Comparison of ENCODE assay signal across 8 cellular contexts in the genomic region with DNA sequence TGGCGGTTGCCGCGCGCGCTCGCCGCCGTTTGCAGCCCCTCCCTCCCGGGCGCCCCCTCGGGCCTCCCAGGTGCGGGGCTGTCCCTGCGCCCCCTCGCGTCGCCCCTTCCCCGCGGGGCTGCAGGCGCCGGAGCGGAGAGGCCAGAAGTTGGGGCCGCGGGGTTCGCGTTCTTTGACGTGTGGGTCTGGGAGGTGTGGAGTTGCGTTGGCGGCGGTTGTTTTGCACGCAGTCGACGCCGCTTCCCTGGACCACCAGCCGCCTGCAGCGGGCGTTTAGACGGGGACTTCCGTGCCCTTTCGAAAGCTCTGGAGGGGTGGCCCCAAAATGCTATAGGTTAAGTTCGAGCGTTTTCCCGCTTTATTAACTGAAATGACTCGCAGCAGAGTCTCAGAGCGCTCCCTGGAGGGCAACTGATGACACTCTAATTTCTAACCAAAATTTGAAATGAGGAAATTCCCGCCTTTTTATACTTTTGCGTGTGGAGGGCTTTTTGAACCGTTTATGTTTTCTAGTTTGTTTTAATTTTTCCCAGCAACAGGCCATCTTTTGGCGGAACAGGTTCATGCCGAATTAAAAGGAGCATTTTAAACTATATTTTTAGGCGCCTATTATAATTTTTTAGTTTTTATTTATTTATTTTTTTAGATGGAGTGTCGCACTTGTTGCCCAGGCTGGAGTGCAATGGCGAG. TPM values are rescaled to one million over a fixed set of nuclear protein-coding genes. Genes with fewer than 3 reads are reported as not detected.
A peak's percentile ranks its signal among the peaks of the same experiment; 100 is the strongest.
DNase-seq lines count a peak whose midpoint lies in the region; ATAC-seq, FAIRE-seq and TF ChIP-seq lines count a peak whose summit lies in the region.

No MANE protein-coding gene starts in this region.

- ATAC-seq in HG02763 (IDR thresholded peaks at IDR 0.05; ENCODE audit: unreplicated experiment) (peak; percentile 54), left cardiac atrium (peak; percentile 65 to 66)

- H3K9me3 ChIP-seq in SU-DHL-6 (ENCODE audit: insufficient read depth, low read length) (no peaks in the 10 kb centered on the region), adipocyte (ENCODE audit: control insufficient read depth, low read length) (no peaks in the 10 kb centered on the region), prostate gland (no peaks in the 10 kb centered on the region)

- no peaks in the 10 kb centered on the region for H3K9me2 ChIP-seq in SU-DHL-6 (replicated peaks; ENCODE audit: insufficient read depth, low read length)

- H3K4me2 ChIP-seq in SU-DHL-6 (ENCODE audit: low read depth, low read length, poor library complexity, severe bottlenecking), result peak overlapping the region; percentile 100

- intact Hi-C loops in left cardiac atrium (cut with DNase I), result loop anchor here (2.0 to 10.0 kb wide), 3 partner anchors 26 to 94 kb away; no protein-coding TSS in a partner anchor
- intact Hi-C loops in prostate gland (cut with DNase I), result no loop called here

- peaks cover 7% of the 10 kb centered on the region for H4K20me1 ChIP-seq in SU-DHL-6 (ENCODE audit: low read depth, low read length)

- H3K4me3 ChIP-seq in SU-DHL-6 (ENCODE audit: insufficient read depth, low read length, poor library complexity, severe bottlenecking), result peak overlapping the region; percentile 92
- peak overlapping the region; percentile 100 for H3K4me3 ChIP-seq in adipocyte (ENCODE audit: low read length)
- H3K4me3 ChIP-seq in prostate gland, result peak overlapping the region; percentile 94 to 97

- no peak for FAIRE-seq in urothelium cell line (lab: Jason Lieb, UNC)

- H3K27me3 ChIP-seq in SU-DHL-6 (ENCODE audit: low read length) (no peaks in the 10 kb centered on the region), adipocyte (replicated peaks; ENCODE audit: control insufficient read depth, insufficient read depth, low read length) (no peaks in the 10 kb centered on the region), prostate gland (replicated peaks; ENCODE audit: insufficient read depth) (no peaks in the 10 kb centered on the region)

- H3K27ac ChIP-seq in SU-DHL-6 (ENCODE audit: low read depth, low read length), result peak overlapping the region; percentile 98
- H3K27ac ChIP-seq in prostate gland, result peak overlapping the region; percentile 96 to 98

- DNase-seq in NCI-H1417 (lab: John Stamatoyannopoulos, UW) (peak; percentile 95 to 98 (median 96)), adipocyte (ENCODE audit: low read depth) (peak; percentile 95), left cardiac atrium (peak; percentile 77), prostate gland (ENCODE audit: low spot score) (peak; percentile 80), urothelium cell line (ENCODE audit: low spot score) (peak; percentile 54)

- H3K36me3 ChIP-seq in SU-DHL-6 (ENCODE audit: low read length), result peaks cover 18% of the 10 kb centered on the region
- no peaks in the 10 kb centered on the region for H3K36me3 ChIP-seq in adipocyte (ENCODE audit: control insufficient read depth, insufficient read depth, low read length, severe bottlenecking)
- no peaks in the 10 kb centered on the region for H3K36me3 ChIP-seq in prostate gland

- H3K4me1 ChIP-seq in adipocyte (ENCODE audit: control insufficient read depth, insufficient read depth, low read length) (peaks cover 11% of the 10 kb centered on the region), prostate gland (replicated peaks) (no peaks in the 10 kb centered on the region)

- H3F3A ChIP-seq in SU-DHL-6 (ENCODE audit: insufficient read depth), result peaks cover 31% of the 10 kb centered on the region; the same call in 1 of the 2 replicates

- WGBS in prostate gland, result 1% methylated on average over 46 of the region's 52 CpGs

- H2AFZ ChIP-seq in SU-DHL-6 (ENCODE audit: low read depth, low read length, severe bottlenecking), result no peak overlapping the region

- H3K9ac ChIP-seq in SU-DHL-6 (ENCODE audit: low read length) (peak overlapping the region; percentile 100), adipocyte (ENCODE audit: low read length) (peak overlapping the region; percentile 97)

- TF ChIP-seq CTCF in GM12873 (IDR thresholded peaks at IDR 0.05; ENCODE audit: insufficient read depth, low read depth, low read length, missing control alignments) (peak; percentile 67), SU-DHL-6 (IDR thresholded peaks at IDR 0.05; ENCODE audit: insufficient read depth, low read length, poor library complexity, severe bottlenecking) (peak; percentile 69), prostate gland (IDR thresholded peaks at IDR 0.05) (peak; percentile 19 to 73 (median 68))

- H3K79me2 ChIP-seq in SU-DHL-6 (ENCODE audit: insufficient read depth, low read length), result peaks cover 69% of the 10 kb centered on the region

- TF ChIP-seq POLR2A in prostate gland (IDR thresholded peaks at IDR 0.05), result no peak

RNA-seq across cellular contexts. Expression of a gene that starts 0.9 kb away (rescaled TPM):
- total RNA-seq in left cardiac atrium (10 to 100 TPM; 16.8 to 23.1 TPM), prostate gland (10 to 100 TPM; 47.7 to 79.6 TPM)

Comparison
In these comparisons a context has a peak if more than half of its experiments do, and no peak if none do; other contexts are left out.
1. Peak in every context shown above with its lines: DNase-seq, ATAC-seq, H3K4me3 ChIP-seq and H3K27ac ChIP-seq.